ENCODE assay signal across 15 cellular contexts in genomic region chr20:32729334-32729733, GRCh38. TPM values are rescaled to one million over a fixed set of nuclear protein-coding genes. Genes with fewer than 3 reads are reported as not detected.
"Had no signal": no experiment of that assay in that cellular context is flagged by ENCODE, and none has a peak within 500 bp of the region (broad histone marks: within the 10 kb centered on the region; RNA-seq: fewer than 3 reads in every experiment).

No MANE protein-coding gene starts in this region.

RNA-seq across cellular contexts. Expression of gene C20orf203, which starts 55.6 kb away (rescaled TPM):
- total RNA-seq: colonic mucosa, dermis microvascular lymphatic vessel endothelial cell, endothelial cell of umbilical vein, epithelial cell of proximal tubule, fibroblast of villous mesenchyme, foreskin keratinocyte, hepatocyte, kidney, left colon, left lobe of liver, left ventricle myocardium inferior, mammary epithelial cell, mucosa of gallbladder had no signal
- polyA plus RNA-seq: endothelial cell of umbilical vein, foreskin keratinocyte, heart left ventricle, hepatocyte, liver, mammary epithelial cell had no signal
